ENCODE assay signal across 18 cellular contexts in genomic region chr4:1112821-1113182, GRCh38.
"Had no signal": no experiment of that assay in that cellular context is flagged by ENCODE, and none has a peak within 500 bp of the region (broad histone marks: within the 10 kb centered on the region; RNA-seq: fewer than 3 reads in every experiment).

No MANE protein-coding gene starts in this region.

- H3K9me3 Mint-ChIP-seq: naive thymus-derived CD8-positive, alpha-beta T cell; natural killer cell treated with Interleukin-12 subunit alpha and Interleukin-12 subunit beta and Interleukin-15 and Interleukin-18, amount 100 ng/mL, for 72 hours; neural crest cell; stimulated activated naive B cell treated with anti-CD40 and anti-IgM and Interleukin-4, amounts not matched to agents 10 μg/mL and 1 μg/mL and 100 μg/mL, for 72 hours had no signal

- H3K4me1 ChIP-seq: prostate gland had no signal

- H3K4me3 Mint-ChIP-seq: natural killer cell treated with Interleukin-12 subunit alpha and Interleukin-12 subunit beta and Interleukin-15 and Interleukin-18, amount 100 ng/mL, for 72 hours had no signal

- H3K27ac ChIP-seq: neutrophil, prostate gland, right atrium auricular region, stomach, thoracic aorta, tibial nerve, vagina had no signal

- H3K9me3 ChIP-seq: neutrophil, pancreas, prostate gland, right atrium auricular region, spleen, stomach, thoracic aorta, thyroid gland, tibial nerve, upper lobe of left lung, vagina had no signal

- DNase-seq: nephron progenitor cell, spleen, trophoblast cell had no signal

- H3K27ac Mint-ChIP-seq: natural killer cell treated with Interleukin-12 subunit alpha and Interleukin-12 subunit beta and Interleukin-15 and Interleukin-18, amount 100 ng/mL, for 72 hours; nephron progenitor cell; stimulated activated naive B cell treated with anti-CD40 and anti-IgM and Interleukin-4, amounts not matched to agents 10 μg/mL and 1 μg/mL and 100 μg/mL, for 72 hours had no signal

- H3K36me3 Mint-ChIP-seq: naive thymus-derived CD8-positive, alpha-beta T cell; natural killer cell treated with Interleukin-12 subunit alpha and Interleukin-12 subunit beta and Interleukin-15 and Interleukin-18, amount 100 ng/mL, for 72 hours had no signal

- H3K4me1 Mint-ChIP-seq: stimulated activated naive B cell treated with anti-CD40 and anti-IgM and Interleukin-4, amounts not matched to agents 10 μg/mL and 1 μg/mL and 100 μg/mL, for 72 hours had no signal

- FAIRE-seq: pancreas, urothelium cell line had no signal

- H3K36me3 ChIP-seq: neutrophil, pancreas, prostate gland, right atrium auricular region, spleen, stomach, thoracic aorta, thyroid gland, tibial nerve, upper lobe of left lung, vagina had no signal

- H3K27me3 ChIP-seq: pancreas, right atrium auricular region, thyroid gland, upper lobe of left lung, vagina had no signal
